ENCODE assay signal across 18 cellular contexts in genomic region chr3:54424283-54424682, GRCh38.
DNase-seq lines count a peak whose midpoint lies in the region; ATAC-seq lines count a peak whose summit lies in the region.
"Had no signal": no experiment of that assay in that cellular context is flagged by ENCODE, and none has a peak within 500 bp of the region (broad histone marks: within the 10 kb centered on the region; RNA-seq: fewer than 3 reads in every experiment).

No MANE protein-coding gene starts in this region.

- peaks cover 0 to 4% (median 0%) of the 10 kb centered on the region in 5 donors for H3K9me3 Mint-ChIP-seq in CD8-positive, alpha-beta memory T cell
- H3K9me3 Mint-ChIP-seq: CD4-positive, alpha-beta T cell; GM23338 had no signal

- H3K4me1 ChIP-seq in CD8-positive, alpha-beta memory T cell (ENCODE audit: insufficient read depth, low read length): no peaks in the 10 kb centered on the region

- CTCF ChIA-PET in CD8-positive, alpha-beta memory T cell (lab: Charles Lee): no interaction called here

- no peak overlapping the region for H3K4me3 Mint-ChIP-seq in CD8-positive, alpha-beta memory T cell
- H3K4me3 Mint-ChIP-seq: B cell; CD4-positive, alpha-beta T cell; GM23338 had no signal

- no peak overlapping the region for H3K4me3 ChIP-seq in CD8-positive, alpha-beta memory T cell (ENCODE audit: low read length)
- H3K4me3 ChIP-seq: GM23338, K562 had no signal

- H3K27ac Mint-ChIP-seq in CD8-positive, alpha-beta memory T cell: no peak overlapping the region
- H3K27ac Mint-ChIP-seq: B cell; CD4-positive, alpha-beta T cell; GM23338 had no signal

- H3K36me3 ChIP-seq in CD8-positive, alpha-beta memory T cell (ENCODE audit: insufficient read depth, low read length): no peaks in the 10 kb centered on the region

- no peaks in the 10 kb centered on the region for H3K9me3 ChIP-seq in CD8-positive, alpha-beta memory T cell (ENCODE audit: low read length)

- H3K36me3 Mint-ChIP-seq in CD8-positive, alpha-beta memory T cell: no peaks in the 10 kb centered on the region

- no peaks in the 10 kb centered on the region for H3K4me1 Mint-ChIP-seq in CD8-positive, alpha-beta memory T cell
- H3K4me1 Mint-ChIP-seq: B cell had no signal

- POLR2A ChIA-PET in CD8-positive, alpha-beta memory T cell (lab: Charles Lee): no interaction called here

- DNase-seq in ELF-1 (ENCODE audit: low read depth, low spot score) (peak; percentile 23), NCI-H1930 (lab: John Stamatoyannopoulos, UW) (peak; percentile 26 to 49), NCI-H345 treated with DMSO at 0.1 percent for 48 hours (lab: John Stamatoyannopoulos, UW; ENCODE audit: unreplicated experiment) (peak; percentile 81), substantia nigra (lab: John Stamatoyannopoulos, UW) (no peak)
- DNase-seq in CD8-positive, alpha-beta memory T cell: no peak
- DNase-seq: CD4-positive, alpha-beta T cell; GF-D8; NCI-H1694 treated with DMSO at 0.1 percent for 48 hours; NCI-H226; SHP77 treated with DMSO at 0.1 percent for 48 hours; T-helper 1 cell; T1000 had no signal

- no peaks in the 10 kb centered on the region for H3K27me3 ChIP-seq in CD8-positive, alpha-beta memory T cell (ENCODE audit: insufficient read depth, low read length, poor library complexity, severe bottlenecking)

- H3K27me3 Mint-ChIP-seq in CD8-positive, alpha-beta memory T cell: no peaks in the 10 kb centered on the region

- peak; percentile 54 for ATAC-seq in esophagus mucosa
- ATAC-seq in HG03460 (IDR thresholded peaks at IDR 0.05; ENCODE audit: unreplicated experiment): no peak
- ATAC-seq: GM23338, K562, SK-N-SH treated with all-trans-retinoic acid at 6 μM for 48 hours had no signal

- H3K27ac ChIP-seq in substantia nigra (ENCODE audit: low read depth, low read length, poor library complexity, severe bottlenecking): no peak overlapping the region
- H3K27ac ChIP-seq in CD8-positive, alpha-beta memory T cell (ENCODE audit: low read depth, low read length): no peak overlapping the region

Comparison
In these comparisons a context has a peak if more than half of its experiments do, and no peak if none do; other contexts are left out.
1. DNase-seq: peak in ELF-1 (single experiment), NCI-H1930 (2 of 2) and NCI-H345 treated with DMSO at 0.1 percent for 48 hours (single experiment); none in substantia nigra (0 of 49) and CD8-positive, alpha-beta memory T cell (0 of 5).